ENCODE assay signal across 16 cellular contexts in the genomic region with DNA sequence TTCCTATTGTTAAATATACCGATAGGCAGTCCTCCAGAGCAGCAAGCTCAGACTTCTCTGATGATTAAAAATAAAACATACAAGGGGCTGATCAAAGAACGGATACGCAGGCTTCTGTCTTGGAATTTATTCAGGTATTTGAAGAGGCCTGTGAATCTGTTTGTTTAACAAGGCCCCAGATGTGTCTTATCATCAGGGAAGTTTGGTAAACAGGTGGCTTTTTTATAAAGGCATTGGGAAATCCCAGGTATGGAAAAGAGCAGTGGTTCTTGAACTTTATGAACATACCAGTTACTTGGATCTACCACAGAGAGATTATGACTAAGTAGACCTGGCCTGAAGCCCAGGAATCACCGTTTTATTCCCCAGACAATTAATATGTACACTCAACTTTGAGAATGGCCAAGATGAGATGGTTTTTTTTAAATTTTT. TPM values are rescaled to one million over a fixed set of nuclear protein-coding genes. Genes with fewer than 3 reads are reported as not detected.
DNase-seq lines count a peak whose midpoint lies in the region; ATAC-seq, FAIRE-seq and TF ChIP-seq lines count a peak whose summit lies in the region.
"Had no signal": no experiment of that assay in that cellular context is flagged by ENCODE, and none has a peak within 500 bp of the region (broad histone marks: within the 10 kb centered on the region; RNA-seq: fewer than 3 reads in every experiment).

No MANE protein-coding gene starts in this region.

- H3K4me3 ChIP-seq in Caco-2 (ENCODE audit: low read depth, low read length), result no peak overlapping the region
- no peak overlapping the region for H3K4me3 ChIP-seq in LNCaP clone FGC (ENCODE audit: low read depth, low read length)
- no peak overlapping the region for H3K4me3 ChIP-seq in bronchial epithelial cell (ENCODE audit: low read depth, low read length)
- H3K4me3 ChIP-seq: HAP-1, Peyer's patch had no signal

- H3K36me3 ChIP-seq in Caco-2 (ENCODE audit: control insufficient read depth, insufficient read depth, low read length) (no peaks in the 10 kb centered on the region), bronchial epithelial cell (ENCODE audit: control insufficient read depth, insufficient read depth, low read length) (no peaks in the 10 kb centered on the region)
- H3K36me3 ChIP-seq: HAP-1, Peyer's patch had no signal

- CTCF ChIA-PET in Caco-2 (lab: Charles Lee), result no interaction called here

- H3K36me3 Mint-ChIP-seq in Caco-2 (ENCODE audit: insufficient read depth, unreplicated experiment), result no peaks in the 10 kb centered on the region

- TF ChIP-seq CTCF in Caco-2 (IDR thresholded peaks at IDR 0.05; ENCODE audit: insufficient read depth in 1 of 2, low read depth in 1 of 2, low read length in 1 of 2, severe bottlenecking in 1 of 2, unreplicated experiment in 1 of 2) (no peak), LNCaP clone FGC (IDR thresholded peaks at IDR 0.05; ENCODE audit: control insufficient read depth, extremely low read depth, insufficient read depth) (no peak), bronchial epithelial cell (IDR thresholded peaks at IDR 0.05; ENCODE audit: insufficient read depth, low read length, severe bottlenecking) (no peak)

- FAIRE-seq in bronchial epithelial cell (lab: Jason Lieb, UNC), result no peak
- FAIRE-seq: kidney had no signal

- POLR2A ChIA-PET in Caco-2 (lab: Charles Lee), result no interaction called here

- H3K27me3 Mint-ChIP-seq in Caco-2 (ENCODE audit: insufficient read depth, unreplicated experiment), result no peaks in the 10 kb centered on the region

- H3K4me1 Mint-ChIP-seq in Caco-2 (ENCODE audit: low read depth, unreplicated experiment), result peaks cover 12% of the 10 kb centered on the region

- peak overlapping the region; percentile 37 for H3K4me3 Mint-ChIP-seq in Caco-2 (ENCODE audit: unreplicated experiment)
- H3K4me3 Mint-ChIP-seq: activated naive CD4-positive, alpha-beta T cell treated with anti-CD3 and anti-CD28 coated beads for 36 hours had no signal

- H3K9me3 Mint-ChIP-seq in Caco-2 (ENCODE audit: unreplicated experiment), result no peaks in the 10 kb centered on the region
- H3K9me3 Mint-ChIP-seq: activated naive CD4-positive, alpha-beta T cell treated with anti-CD3 and anti-CD28 coated beads for 36 hours had no signal

- no peak overlapping the region for H3K27ac Mint-ChIP-seq in Caco-2 (ENCODE audit: unreplicated experiment)
- H3K27ac Mint-ChIP-seq: activated naive CD4-positive, alpha-beta T cell treated with anti-CD3 and anti-CD28 coated beads for 36 hours had no signal

- no TSS peak for BruUV-seq in Caco-2 (replicated peaks; lab: Mats Ljungman, UMichigan)

- H3K27me3 ChIP-seq in Caco-2 (replicated peaks; ENCODE audit: control insufficient read depth, insufficient read depth, low read length) (no peaks in the 10 kb centered on the region), bronchial epithelial cell (ENCODE audit: control insufficient read depth, insufficient read depth, low read length) (peaks cover 5% of the 10 kb centered on the region)
- H3K27me3 ChIP-seq: Peyer's patch had no signal

- no peaks in the 10 kb centered on the region; the same call in 1 of the 2 replicates for H3K9me3 ChIP-seq in Caco-2
- H3K9me3 ChIP-seq: HAP-1, Peyer's patch had no signal

- intact Hi-C loops in Caco-2 (cut with micrococcal nuclease; ENCODE audit: unreplicated experiment), result loop anchor here (1.0 to 5.0 kb wide), 2 partner anchors 48 to 192 kb away; a partner anchor contains a TSS

- DNase-seq in Caco-2, result peak in 1 of 2 experiments; percentile 58
- peak; percentile 82 for DNase-seq in LNCaP clone FGC (ENCODE audit: low read depth)
- peak; percentile 98 for DNase-seq in bronchial epithelial cell (ENCODE audit: low read depth)
- peak; percentile 11 to 69 for DNase-seq in lung microvascular endothelial cell (ENCODE audit: low read depth in 2 of 2)
- no peak for DNase-seq in medulla oblongata (ENCODE audit: extremely low spot score)
- no peak for DNase-seq in activated naive CD4-positive, alpha-beta T cell treated with anti-CD3 and anti-CD28 coated beads, Interleukin-2, amount 50 U/mL, for 16 hours
- DNase-seq in stimulated activated naive CD8-positive, alpha-beta T cell treated with anti-CD3 and anti-CD28 coated beads, Interleukin-15, Interleukin-2, amounts not matched to agents 100 U/mL and 50 U/mL, for 24 hours, result no peak
- DNase-seq: activated naive CD4-positive, alpha-beta T cell treated with anti-CD3 and anti-CD28 coated beads for 36 hours; effector CD4-positive, alpha-beta T cell; kidney; NCI-H146; retina had no signal

- H3K4me1 ChIP-seq in Caco-2, result peaks cover 18% of the 10 kb centered on the region
- H3K4me1 ChIP-seq: Peyer's patch had no signal

- no peak for ATAC-seq in GM18858 (IDR thresholded peaks at IDR 0.05; ENCODE audit: unreplicated experiment)
- no peak for ATAC-seq in stimulated activated naive CD8-positive, alpha-beta T cell treated with anti-CD3 and anti-CD28 coated beads, Interleukin-15, Interleukin-2, amounts not matched to agents 100 U/mL and 50 U/mL, for 24 hours
- ATAC-seq: activated CD4-positive, CD25-positive, alpha-beta regulatory T cell treated with anti-CD3 and anti-CD28 coated beads, Interleukin-2, amount 50 U/mL, for 24 hours had no signal

RNA-seq across cellular contexts. Expression of a gene that starts 47.9 kb away (rescaled TPM):
- total RNA-seq in Caco-2 (2022) (6.3 and 7.4 TPM in 2 replicates), bronchial epithelial cell (15.0 and 21.1 TPM in 2 replicates), lung microvascular endothelial cell (not detected in 2 replicates)
- total RNA-seq: activated naive CD4-positive, alpha-beta T cell treated with anti-CD3 and anti-CD28 coated beads for 36 hours had no signal

Comparison
In these comparisons a context has a peak if more than half of its experiments do, and no peak if none do; other contexts are left out.
1. DNase-seq: peak in LNCaP clone FGC (single experiment), bronchial epithelial cell (single experiment) and lung microvascular endothelial cell (2 of 2); none in medulla oblongata (single experiment), activated naive CD4-positive, alpha-beta T cell treated with anti-CD3 and anti-CD28 coated beads, Interleukin-2, amount 50 U/mL, for 16 hours (single experiment) and stimulated activated naive CD8-positive, alpha-beta T cell treated with anti-CD3 and anti-CD28 coated beads, Interleukin-15, Interleukin-2, amounts not matched to agents 100 U/mL and 50 U/mL, for 24 hours (single experiment).